ENCODE assay signal across 33 cellular contexts in genomic region chr19:50222691-50223438, GRCh38. TPM values are rescaled to one million over a fixed set of nuclear protein-coding genes. Genes with fewer than 3 reads are reported as not detected.
"Had no signal": no experiment of that assay in that cellular context is flagged by ENCODE, and none has a peak within 500 bp of the region (broad histone marks: within the 10 kb centered on the region; RNA-seq: fewer than 3 reads in every experiment).

No MANE protein-coding gene starts in this region.

- H3K27ac ChIP-seq: brain microvascular endothelial cell, coronary artery, dorsolateral prefrontal cortex, esophagus squamous epithelium, gastroesophageal sphincter had no signal

- H3K36me3 ChIP-seq: brain microvascular endothelial cell had no signal

- H3K4me3 ChIP-seq: coronary artery, dorsolateral prefrontal cortex, esophagus squamous epithelium, gastroesophageal sphincter had no signal

- FAIRE-seq: astrocyte, bronchial epithelial cell had no signal

- H3K4me1 ChIP-seq: esophagus squamous epithelium, gastroesophageal sphincter had no signal

- H3K27me3 ChIP-seq: brain microvascular endothelial cell, dorsolateral prefrontal cortex had no signal

- DNase-seq: activated CD4-positive, alpha-beta memory T cell treated with anti-CD3 and anti-CD28 coated beads for 36 hours; activated CD4-positive, alpha-beta T cell treated with anti-CD3 and anti-CD28 coated beads for 36 hours; activated CD4-positive, alpha-beta T cell treated with anti-CD3 and anti-CD28 coated beads, Interleukin-2, amount 10 ng/mL, durations not matched to agents 24 days and 14 days; activated CD4-positive, CD25-positive, alpha-beta regulatory T cell; activated CD4-positive, CD25-positive, alpha-beta regulatory T cell treated with anti-CD3 and anti-CD28 coated beads, Interleukin-2, amount 50 U/mL, for 72 hours; activated CD8-positive, alpha-beta memory T cell treated with anti-CD3 and anti-CD28 coated beads, Interleukin-2, amount 10 ng/mL, durations not matched to agents 7 days and 5 days; activated CD8-positive, alpha-beta memory T cell treated with anti-CD3 and anti-CD28 coated beads, Interleukin-2, amount 50 U/mL, for 4 hours; activated CD8-positive, alpha-beta T cell treated with anti-CD3 and anti-CD28 coated beads, Interleukin-2, amount 10 ng/mL, durations not matched to agents 7 days and 5 days; activated effector memory CD4-positive, alpha-beta T cell treated with anti-CD3 and anti-CD28 coated beads, Interleukin-2, amount 50 U/mL, for 16 hours; activated naive CD4-positive, alpha-beta T cell treated with anti-CD3 and anti-CD28 coated beads for 36 hours; activated naive CD8-positive, alpha-beta T cell treated with anti-CD3 and anti-CD28 coated beads for 36 hours; activated T-cell treated with anti-CD3 and anti-CD28 coated beads, Interleukin-2, amount 50 U/mL, for 1 hour; activated T-cell treated with anti-CD3 and anti-CD28 coated beads, Interleukin-2, amount 50 U/mL, for 48 hours; brain microvascular endothelial cell; dorsolateral prefrontal cortex; effector memory CD4-positive, alpha-beta T cell; erythroblast; esophagus squamous epithelium; foreskin melanocyte; T-helper 2 cell had no signal

- ATAC-seq: activated CD4-positive, alpha-beta T cell treated with anti-CD3 and anti-CD28 coated beads for 36 hours; activated CD8-positive, alpha-beta memory T cell treated with anti-CD3 and anti-CD28 coated beads, Interleukin-2, amount 10 ng/mL, durations not matched to agents 7 days and 5 days; activated CD8-positive, alpha-beta T cell treated with anti-CD3 and anti-CD28 coated beads, Interleukin-2, amount 10 ng/mL, durations not matched to agents 7 days and 5 days; gastroesophageal sphincter had no signal

RNA-seq across cellular contexts. Expression of gene MYH14, which starts 19.4 kb away (rescaled TPM):
- total RNA-seq: activated CD4-positive, alpha-beta memory T cell treated with anti-CD3 and anti-CD28 coated beads for 36 hours; activated CD4-positive, alpha-beta T cell treated with anti-CD3 and anti-CD28 coated beads for 36 hours; activated CD4-positive, alpha-beta T cell treated with anti-CD3 and anti-CD28 coated beads, Interleukin-2, amount 10 ng/mL, durations not matched to agents 24 days and 14 days; activated CD8-positive, alpha-beta memory T cell treated with anti-CD3 and anti-CD28 coated beads for 36 hours; activated CD8-positive, alpha-beta memory T cell treated with anti-CD3 and anti-CD28 coated beads, Interleukin-2, amount 10 ng/mL, durations not matched to agents 7 days and 5 days; activated CD8-positive, alpha-beta T cell treated with anti-CD3 and anti-CD28 coated beads, Interleukin-2, amount 10 ng/mL, durations not matched to agents 7 days and 5 days; activated naive CD4-positive, alpha-beta T cell treated with anti-CD3 and anti-CD28 coated beads for 36 hours; activated naive CD8-positive, alpha-beta T cell treated with anti-CD3 and anti-CD28 coated beads for 36 hours; activated T-helper 1 cell treated with anti-CD3 and anti-CD28 coated beads, Interleukin-12 subunit alpha, Interleukin-12 subunit beta, Interleukin-2, Interleukin-4 antibody, amounts not matched to agents 30 ng/mL and 10 ng/mL and 1 ng/mL, durations not matched to agents 14 hours and 24 hours and 36 hours; activated T-helper 2 cell treated with anti-CD3 and anti-CD28 coated beads, Interferon-gamma antibody, Interleukin-2, Interleukin-4, amounts not matched to agents 10 μg/mL and 5 μg/mL and 100 μg/mL, durations not matched to agents 14 hours and 24 hours and 36 hours; astrocyte; fibroblast of lung; fibroblast of villous mesenchyme; T-helper 1 cell treated with Interleukin-12 subunit alpha and Interleukin-12 subunit beta and Interleukin-4 antibody, amounts not matched to agents 30 ng/mL and 1 ng/mL, for 36 hours had no signal
- polyA plus RNA-seq: fibroblast of lung had no signal

RNA-seq across cellular contexts. Expression of gene IZUMO2, which starts 59.8 kb away (rescaled TPM):
- total RNA-seq: activated CD4-positive, alpha-beta memory T cell treated with anti-CD3 and anti-CD28 coated beads for 36 hours; activated CD4-positive, alpha-beta T cell treated with anti-CD3 and anti-CD28 coated beads for 36 hours; activated CD4-positive, alpha-beta T cell treated with anti-CD3 and anti-CD28 coated beads, Interleukin-2, amount 10 ng/mL, durations not matched to agents 24 days and 14 days; activated CD8-positive, alpha-beta memory T cell treated with anti-CD3 and anti-CD28 coated beads for 36 hours; activated CD8-positive, alpha-beta memory T cell treated with anti-CD3 and anti-CD28 coated beads, Interleukin-2, amount 10 ng/mL, durations not matched to agents 7 days and 5 days; activated CD8-positive, alpha-beta T cell treated with anti-CD3 and anti-CD28 coated beads, Interleukin-2, amount 10 ng/mL, durations not matched to agents 7 days and 5 days; activated naive CD4-positive, alpha-beta T cell treated with anti-CD3 and anti-CD28 coated beads for 36 hours; activated naive CD8-positive, alpha-beta T cell treated with anti-CD3 and anti-CD28 coated beads for 36 hours; activated T-helper 1 cell treated with anti-CD3 and anti-CD28 coated beads, Interleukin-12 subunit alpha, Interleukin-12 subunit beta, Interleukin-2, Interleukin-4 antibody, amounts not matched to agents 30 ng/mL and 10 ng/mL and 1 ng/mL, durations not matched to agents 14 hours and 24 hours and 36 hours; activated T-helper 2 cell treated with anti-CD3 and anti-CD28 coated beads, Interferon-gamma antibody, Interleukin-2, Interleukin-4, amounts not matched to agents 10 μg/mL and 5 μg/mL and 100 μg/mL, durations not matched to agents 14 hours and 24 hours and 36 hours; astrocyte; bronchial epithelial cell; cardiac septum; cerebellum; esophagus squamous epithelium; fibroblast of lung; fibroblast of villous mesenchyme; gastroesophageal sphincter; glomerular endothelial cell; T-helper 1 cell treated with Interleukin-12 subunit alpha and Interleukin-12 subunit beta and Interleukin-4 antibody, amounts not matched to agents 30 ng/mL and 1 ng/mL, for 36 hours had no signal
- polyA plus RNA-seq: fibroblast of lung had no signal
